In genomic region chr20:22339091-22339881, GRCh38 we compare ENCODE assay signal across 8 cellular contexts.
DNase-seq lines count a peak whose midpoint lies in the region; ATAC-seq, FAIRE-seq and TF ChIP-seq lines count a peak whose summit lies in the region.

No MANE protein-coding gene starts in this region.

- CTCF ChIA-PET in endothelial cell of umbilical vein (lab: Charles Lee) = interaction anchor here (0.7 to 5.8 kb wide), 19 partner anchors 8 to 1001 kb away, joined by 3 to 136 read pairs (median 4); no protein-coding TSS in a partner anchor

- dilution Hi-C loops in endothelial cell of umbilical vein (cut with MboI; ENCODE audit: extremely low pct_ligation_motif_present, low sequenced_read_pairs) = loop anchor here (25.0 kb wide), 1 partner anchor 348 kb away; no protein-coding TSS in a partner anchor

- no peak overlapping the region for H3K9ac ChIP-seq in endothelial cell of umbilical vein (replicated peaks; ENCODE audit: extremely low read depth, insufficient read depth, low read length)

- BruUV-seq in endothelial cell of umbilical vein (replicated peaks; lab: Mats Ljungman, UMichigan) = no TSS peak

- FAIRE-seq in GM18507 (lab: Jason Lieb, UNC) = peak; percentile 80
- FAIRE-seq in endothelial cell of umbilical vein (lab: Jason Lieb, UNC) = peak; percentile 74

- H3K4me3 ChIP-seq in endothelial cell of umbilical vein (replicated peaks in 1 of 3; ENCODE audit: insufficient read depth in 1 of 3, low read depth in 1 of 3, low read length in 3 of 3) (no peak overlapping the region), mucosa of descending colon (no peak overlapping the region)

- H3K79me2 ChIP-seq in endothelial cell of umbilical vein (ENCODE audit: control insufficient read depth, insufficient read depth, low read length) = no peaks in the 10 kb centered on the region

- TF ChIP-seq CTCF in C4-2B (conservative IDR thresholded peaks at IDR 0.05) (peak; percentile 81), endothelial cell of umbilical vein (IDR thresholded peaks at IDR 0.05; ENCODE audit: extremely low read depth in 1 of 2, insufficient read depth in 1 of 2, low read depth in 1 of 2, low read length in 2 of 2) (peak; percentile 60 to 61), mucosa of descending colon (IDR thresholded peaks at IDR 0.05) (peak; percentile 35)

- no peaks in the 10 kb centered on the region for H3K9me1 ChIP-seq in endothelial cell of umbilical vein (replicated peaks; ENCODE audit: control insufficient read depth, extremely low read depth, insufficient read depth, low read length)

- DNase-seq in GM18507 (ENCODE audit: extremely low spot score, insufficient read length, low read depth) (peak; percentile 15), NCI-H1105 treated with DMSO at 0.1 percent for 48 hours (lab: John Stamatoyannopoulos, UW) (peak; percentile 75), SIG-M5 treated with dmso at 0.1 percent for 504 hours (lab: John Stamatoyannopoulos, UW; ENCODE audit: unreplicated experiment) (peak; percentile 74), endothelial cell of umbilical vein (ENCODE audit: low read depth, low spot score) (peak; percentile 64), mucosa of descending colon (peak in 1 of 3 donors; percentile 89)
- no peak for DNase-seq in activated CD8-positive, alpha-beta memory T cell treated with anti-CD3 and anti-CD28 coated beads, Interleukin-2, amount 50 U/mL, for 4 hours

- no peaks in the 10 kb centered on the region for H4K20me1 ChIP-seq in endothelial cell of umbilical vein (replicated peaks; ENCODE audit: control insufficient read depth, extremely low read depth, insufficient read depth, low read length)

- no peaks in the 10 kb centered on the region for H3K36me3 ChIP-seq in endothelial cell of umbilical vein (ENCODE audit: control insufficient read depth in 2 of 2, extremely low read depth in 1 of 2, insufficient read depth in 2 of 2, low read length in 2 of 2)
- H3K36me3 ChIP-seq in mucosa of descending colon (ENCODE audit: low read depth) = no peaks in the 10 kb centered on the region

- no peak overlapping the region for H3K4me2 ChIP-seq in endothelial cell of umbilical vein (ENCODE audit: insufficient read depth, low read length)

- H3K27ac ChIP-seq in C4-2B = no peak overlapping the region
- H3K27ac ChIP-seq in endothelial cell of umbilical vein (ENCODE audit: insufficient read depth, low read depth, low read length) = no peak overlapping the region

- POLR2A ChIA-PET in endothelial cell of umbilical vein (lab: Charles Lee) = no interaction called here

- intact Hi-C loops in endothelial cell of umbilical vein (cut with micrococcal nuclease) (loop anchor here (1.0 to 10.0 kb wide), 5 partner anchors 114 to 1001 kb away; no protein-coding TSS in a partner anchor), mucosa of descending colon (cut with DNase I, micrococcal nuclease) (loop anchor here (2.0 to 5.0 kb wide), 3 partner anchors 248 to 346 kb away; no protein-coding TSS in a partner anchor)

- peak; percentile 68 for ATAC-seq in mucosa of descending colon
- no peak for ATAC-seq in HG03378 (IDR thresholded peaks at IDR 0.05; ENCODE audit: unreplicated experiment)

- no peak for TF ChIP-seq POLR2A in endothelial cell of umbilical vein (IDR thresholded peaks at IDR 0.05; ENCODE audit: low read depth, low read length)

- H3K9me3 ChIP-seq in endothelial cell of umbilical vein (replicated peaks; ENCODE audit: control insufficient read depth, insufficient read depth, low read length) = no peaks in the 10 kb centered on the region
- no peaks in the 10 kb centered on the region for H3K9me3 ChIP-seq in mucosa of descending colon

- H3K27me3 ChIP-seq in endothelial cell of umbilical vein (ENCODE audit: control insufficient read depth in 2 of 2, insufficient read depth in 2 of 2, low read length in 2 of 2) = peaks cover 5 to 10% of the 10 kb centered on the region in 2 experiments

- H3K4me1 ChIP-seq in endothelial cell of umbilical vein (ENCODE audit: control insufficient read depth, extremely low read depth, insufficient read depth, low read length) (no peaks in the 10 kb centered on the region), mucosa of descending colon (ENCODE audit: low read depth) (no peaks in the 10 kb centered on the region)

- no peak overlapping the region for H2AFZ ChIP-seq in endothelial cell of umbilical vein (ENCODE audit: low read depth, low read length)

TF ChIP-seq in endothelial cell of umbilical vein, 7 proteins besides CTCF, POLR2A, EP300 and RAD21:
- no peak for TF ChIP-seq FOS (IDR thresholded peaks at IDR 0.05; ENCODE audit: borderline replicate concordance, insufficient read depth, low read length)
- no peak for TF ChIP-seq POLR2AphosphoS5 (IDR thresholded peaks at IDR 0.05; ENCODE audit: insufficient read depth, low read depth, low read length)
- TF ChIP-seq JUN (IDR thresholded peaks at IDR 0.05; ENCODE audit: borderline replicate concordance, insufficient read depth, insufficient read length, low read depth) = no peak
- no peak for TF ChIP-seq GATA2 (IDR thresholded peaks at IDR 0.05; ENCODE audit: insufficient read depth, insufficient read length, low read depth, low read length)
- TF ChIP-seq MAX (IDR thresholded peaks at IDR 0.05; ENCODE audit: insufficient read depth, insufficient read length) = no peak
- no peak for TF ChIP-seq MYC (IDR thresholded peaks at IDR 0.05; ENCODE audit: low read depth, low read length)
- TF ChIP-seq EZH2 (IDR thresholded peaks at IDR 0.05; ENCODE audit: borderline replicate concordance, low read depth, low read length, severe bottlenecking) = no peak
